Comparison of ENCODE assay signal across 27 cellular contexts in the genomic region with DNA sequence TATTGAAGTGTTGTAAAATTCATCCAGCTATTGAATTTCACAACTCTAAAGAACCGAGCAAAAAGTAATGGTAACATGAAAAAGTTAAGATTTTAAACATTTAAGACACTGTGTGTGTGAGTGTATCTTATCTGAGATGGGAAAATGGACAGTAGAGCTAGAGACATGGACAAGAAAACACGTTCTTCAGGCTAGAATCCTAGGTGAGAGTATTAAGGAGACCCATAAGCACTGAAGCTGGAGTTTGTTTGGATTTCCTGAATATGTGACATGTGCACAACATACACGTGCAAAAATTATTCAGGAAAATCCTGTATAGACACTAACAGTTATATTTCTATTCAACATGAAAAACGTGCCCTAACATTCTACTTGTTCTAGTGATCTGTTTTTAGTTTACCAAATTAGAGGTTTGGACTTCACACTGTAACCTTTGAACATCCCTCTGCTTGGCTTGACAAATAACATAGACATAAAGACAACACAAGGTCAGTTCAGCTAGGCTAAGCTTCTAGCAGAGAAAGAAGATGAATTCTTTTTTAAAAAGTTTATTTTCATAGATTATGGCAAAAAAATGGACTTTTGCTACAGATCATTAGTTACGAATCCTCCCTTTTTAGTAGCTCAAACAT. TPM values are rescaled to one million over a fixed set of nuclear protein-coding genes. Genes with fewer than 3 reads are reported as not detected.
DNase-seq lines count a peak whose midpoint lies in the region; ATAC-seq and TF ChIP-seq lines count a peak whose summit lies in the region.
"Had no signal": no experiment of that assay in that cellular context is flagged by ENCODE, and none has a peak within 500 bp of the region (broad histone marks: within the 10 kb centered on the region; RNA-seq: fewer than 3 reads in every experiment).

No MANE protein-coding gene starts in this region.

- no peak for TF ChIP-seq POLR2A in HCT116 (IDR thresholded peaks at IDR 0.05; ENCODE audit: borderline replicate concordance, extremely low read depth, insufficient read depth, insufficient read length)

- CTCF ChIA-PET in HCT116 (lab: Charles Lee) = no interaction called here

- no peak for ATAC-seq in HCT116
- peak; percentile 99 for ATAC-seq in left lobe of liver
- no peak for ATAC-seq in GM18502 (IDR thresholded peaks at IDR 0.05; ENCODE audit: poor library complexity, unreplicated experiment)
- ATAC-seq: GM12878 had no signal

- H3K4me3 ChIP-seq in HCT116 (replicated peaks in 1 of 2; ENCODE audit: low read depth in 1 of 2, low read length in 2 of 2) = no peak overlapping the region
- no peak overlapping the region for H3K4me3 ChIP-seq in liver (ENCODE audit: low read depth in 1 of 3, low read length in 3 of 3)
- H3K4me3 ChIP-seq: BLaER1, GM12878 had no signal

- no peaks in the 10 kb centered on the region for H4K20me1 ChIP-seq in HCT116 (ENCODE audit: insufficient read depth)
- H4K20me1 ChIP-seq: BLaER1 had no signal

- H2AFZ ChIP-seq in HCT116 (ENCODE audit: low read depth, low read length, poor library complexity, severe bottlenecking) = peak overlapping the region; percentile 8

- RAD21 ChIA-PET in HCT116 (lab: Charles Lee; ENCODE audit: low non-redundant PET in 1 of 2, low total read pairs in 2 of 2, uncharacterized antibody in 2 of 2, unreplicated experiment in 2 of 2) = no interaction called here

- DNase-seq in HCT116 (ENCODE audit: low read depth, low spot score) (no peak), left lobe of liver (ENCODE audit: low spot score) (no peak), occipital lobe (lab: John Stamatoyannopoulos, UW) (no peak), NK-92 (lab: John Stamatoyannopoulos, UW; ENCODE audit: unreplicated experiment) (no peak)
- no peak for DNase-seq in stimulated activated CD4-positive, alpha-beta T cell treated with anti-CD3 and anti-CD28 coated beads, Interleukin-4, amount 100 ng/mL, for 24 hours
- DNase-seq: 8988T; ACHN; BE2C; C1 segment of cervical spinal cord; CD4-positive, alpha-beta memory T cell; CD4-positive, CD25-positive, alpha-beta regulatory T cell; CD8-positive, alpha-beta memory T cell; COR-L47; DMS 273 treated with DMSO at 0.1 percent for 48 hours; DMS153; DMS53; DMS79; DND-41; EL; GDM1 had no signal

- WGBS in liver = 26% methylated on average over 5 of the region's 5 CpGs

- H3K9me2 ChIP-seq in HCT116 (ENCODE audit: insufficient read depth) = no peaks in the 10 kb centered on the region

- no peak overlapping the region for H3K9ac ChIP-seq in HCT116 (ENCODE audit: low read length)
- no peak overlapping the region for H3K9ac ChIP-seq in liver (ENCODE audit: low read depth in 1 of 2, low read length in 2 of 2)
- H3K9ac ChIP-seq: BLaER1 had no signal

- TF ChIP-seq CTCF in HCT116 (IDR thresholded peaks at IDR 0.05 in 2 of 3, conservative IDR thresholded peaks at IDR 0.05 in 1 of 3; ENCODE audit: borderline replicate concordance in 1 of 3, insufficient read depth in 1 of 3, low read depth in 2 of 3, low read length in 2 of 3) (no peak), liver (IDR thresholded peaks at IDR 0.05; ENCODE audit: low read depth, low read length, missing input control) (no peak)

- intact Hi-C loops in HCT116 (cut with micrococcal nuclease) = no loop called here

- H3K4me1 ChIP-seq in HCT116 (ENCODE audit: control insufficient read depth in 1 of 2, insufficient read depth in 2 of 2, low read length in 2 of 2) (no peaks in the 10 kb centered on the region), liver (ENCODE audit: control insufficient read depth in 4 of 4, insufficient read depth in 4 of 4, low read length in 3 of 4) (peaks cover 0 to 12% (median 8%) of the 10 kb centered on the region in 4 donors)
- H3K4me1 ChIP-seq: BE2C, BLaER1 had no signal

- H3K36me3 ChIP-seq in HCT116 (ENCODE audit: control insufficient read depth in 1 of 2, insufficient read depth in 2 of 2, low read length in 2 of 2) = no peaks in the 10 kb centered on the region
- H3K36me3 ChIP-seq in liver (ENCODE audit: control insufficient read depth in 4 of 4, insufficient read depth in 3 of 4, low read depth in 1 of 4, low read length in 3 of 4) = no peaks in the 10 kb centered on the region
- H3K36me3 ChIP-seq: BE2C, BLaER1 had no signal

- H3K9me3 ChIP-seq in HCT116 (ENCODE audit: control insufficient read depth in 1 of 2, insufficient read depth in 1 of 2, low read depth in 1 of 2, low read length in 2 of 2) = no peaks in the 10 kb centered on the region
- H3K9me3 ChIP-seq in liver (ENCODE audit: control insufficient read depth in 4 of 4, low read length in 3 of 4) = no peaks in the 10 kb centered on the region
- H3K9me3 ChIP-seq: BE2C, BLaER1 had no signal

- H3K27me3 ChIP-seq in HCT116 (ENCODE audit: insufficient read depth, low read length) (no peaks in the 10 kb centered on the region), liver (ENCODE audit: control insufficient read depth in 4 of 4, insufficient read depth in 4 of 4, low read length in 3 of 4) (no peaks in the 10 kb centered on the region)
- H3K27me3 ChIP-seq: BE2C, BLaER1 had no signal

- H3K27ac ChIP-seq in HCT116 (ENCODE audit: low read depth, low read length) (no peak overlapping the region), liver (ENCODE audit: low read depth in 1 of 2, low read length in 2 of 2) (peak overlapping the region; percentile 74 to 83)
- H3K27ac ChIP-seq: BLaER1 had no signal

- TF ChIP-seq RAD21 in HCT116 (IDR thresholded peaks at IDR 0.05; ENCODE audit: low read depth) (no peak), liver (IDR thresholded peaks at IDR 0.05) (peak; percentile 25 to 36)

- no TSS peak for BruUV-seq in HCT116 (replicated peaks; lab: Mats Ljungman, UMichigan)

- no peaks in the 10 kb centered on the region for H3K79me2 ChIP-seq in HCT116 (ENCODE audit: insufficient read depth, low read length)

- no peak overlapping the region for H3K4me2 ChIP-seq in HCT116 (ENCODE audit: low read length)
- H3K4me2 ChIP-seq: BLaER1 had no signal

- POLR2A ChIA-PET in HCT116 (lab: Charles Lee) = no interaction called here

TF ChIP-seq in HCT116, 20 proteins besides CTCF, POLR2A, EP300 and RAD21:
- TF ChIP-seq, protein P1, sequence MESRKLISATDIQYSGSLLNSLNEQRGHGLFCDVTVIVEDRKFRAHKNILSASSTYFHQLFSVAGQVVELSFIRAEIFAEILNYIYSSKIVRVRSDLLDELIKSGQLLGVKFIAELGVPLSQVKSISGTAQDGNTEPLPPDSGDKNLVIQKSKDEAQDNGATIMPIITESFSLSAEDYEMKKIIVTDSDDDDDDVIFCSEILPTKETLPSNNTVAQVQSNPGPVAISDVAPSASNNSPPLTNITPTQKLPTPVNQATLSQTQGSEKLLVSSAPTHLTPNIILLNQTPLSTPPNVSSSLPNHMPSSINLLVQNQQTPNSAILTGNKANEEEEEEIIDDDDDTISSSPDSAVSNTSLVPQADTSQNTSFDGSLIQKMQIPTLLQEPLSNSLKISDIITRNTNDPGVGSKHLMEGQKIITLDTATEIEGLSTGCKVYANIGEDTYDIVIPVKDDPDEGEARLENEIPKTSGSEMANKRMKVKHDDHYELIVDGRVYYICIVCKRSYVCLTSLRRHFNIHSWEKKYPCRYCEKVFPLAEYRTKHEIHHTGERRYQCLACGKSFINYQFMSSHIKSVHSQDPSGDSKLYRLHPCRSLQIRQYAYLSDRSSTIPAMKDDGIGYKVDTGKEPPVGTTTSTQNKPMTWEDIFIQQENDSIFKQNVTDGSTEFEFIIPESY (IDR thresholded peaks at IDR 0.05; ENCODE audit: extremely low read depth, insufficient replicate concordance, low read length) = no peak
- TF ChIP-seq EZH2phosphoT487 (IDR thresholded peaks at IDR 0.05; ENCODE audit: borderline replicate concordance) (no peak), EGR1 (IDR thresholded peaks at IDR 0.05; ENCODE audit: low read depth) (no peak), FOSL1 (IDR thresholded peaks at IDR 0.05; ENCODE audit: low read depth) (no peak), CBX3 (IDR thresholded peaks at IDR 0.05; ENCODE audit: low read depth) (no peak), JUND (IDR thresholded peaks at IDR 0.05) (no peak), SRF (IDR thresholded peaks at IDR 0.05; ENCODE audit: low read depth) (no peak), SIN3A (IDR thresholded peaks at IDR 0.05; ENCODE audit: low read depth) (no peak), POLR2AphosphoS5 (IDR thresholded peaks at IDR 0.05; ENCODE audit: low read depth, low read length) (no peak), ELF1 (IDR thresholded peaks at IDR 0.05; ENCODE audit: borderline replicate concordance, low read depth) (no peak)

TF ChIP-seq in liver, 16 proteins besides CTCF, POLR2A, EP300 and RAD21 (continues in another document):
- TF ChIP-seq TAF1 (conservative IDR thresholded peaks at IDR 0.05) (no peak), FOXA1 (IDR thresholded peaks at IDR 0.05) (no peak), YY1 (IDR thresholded peaks at IDR 0.05) (no peak), HNF4A (conservative IDR thresholded peaks at IDR 0.05) (peak; percentile 99), JUND (IDR thresholded peaks at IDR 0.05) (peak; percentile 36 to 68), HNF4G (IDR thresholded peaks at IDR 0.05) (peak; percentile 97), FOXA2 (IDR thresholded peaks at IDR 0.05) (peak; percentile 38), GABPA (IDR thresholded peaks at IDR 0.05 in 1 of 2, conservative IDR thresholded peaks at IDR 0.05 in 1 of 2) (no peak), NR2F2 (IDR thresholded peaks at IDR 0.05) (peak; percentile 17), EGR1 (IDR thresholded peaks at IDR 0.05; ENCODE audit: low read depth in 2 of 2) (no peak), SP1 (IDR thresholded peaks at IDR 0.05) (peak; percentile 99)
- TF ChIP-seq, protein P1 (IDR thresholded peaks at IDR 0.05) = peak; percentile 14
- TF ChIP-seq, protein P2, sequence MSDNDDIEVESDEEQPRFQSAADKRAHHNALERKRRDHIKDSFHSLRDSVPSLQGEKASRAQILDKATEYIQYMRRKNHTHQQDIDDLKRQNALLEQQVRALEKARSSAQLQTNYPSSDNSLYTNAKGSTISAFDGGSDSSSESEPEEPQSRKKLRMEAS (IDR thresholded peaks at IDR 0.05) = peak; percentile 35

RNA-seq across cellular contexts. Expression of a gene that starts 31.3 kb away (rescaled TPM):
- total RNA-seq in HCT116 (2021; ENCODE audit: unreplicated experiment) (not detected), left lobe of liver (not detected), liver (not detected), occipital lobe (1.1 TPM)
- not detected in 2 replicates for polyA plus RNA-seq in HCT116 (2012)
- polyA plus RNA-seq in liver = not detected
- total RNA-seq: A673; CD4-positive, alpha-beta memory T cell; CD4-positive, CD25-positive, alpha-beta regulatory T cell; CD8-positive, alpha-beta memory T cell; G401; GM12878 had no signal
- polyA plus RNA-seq: CD14-positive monocyte; CD4-positive, alpha-beta memory T cell; CD4-positive, CD25-positive, alpha-beta regulatory T cell; CD8-positive, alpha-beta memory T cell; GM12878 had no signal
